ENCODE assay signal across 17 cellular contexts in genomic region chr7:125057974-125058373, GRCh38.
"Had no signal": no experiment of that assay in that cellular context is flagged by ENCODE, and none has a peak within 500 bp of the region (broad histone marks: within the 10 kb centered on the region; RNA-seq: fewer than 3 reads in every experiment).

No MANE protein-coding gene starts in this region.

- H3K9me3 ChIP-seq: esophagus muscularis mucosa, left ventricle myocardium inferior, right atrium auricular region, thyroid gland had no signal

- H3K36me3 ChIP-seq: esophagus muscularis mucosa, left ventricle myocardium inferior, right atrium auricular region, thyroid gland had no signal

- H3K27ac ChIP-seq: coronary artery, esophagus muscularis mucosa, left ventricle myocardium inferior, right atrium auricular region, skin epidermis, thyroid gland had no signal

- H3K4me1 ChIP-seq: esophagus muscularis mucosa, right atrium auricular region, thyroid gland had no signal

- H3K4me3 ChIP-seq: coronary artery, esophagus muscularis mucosa, left ventricle myocardium inferior, right atrium auricular region, skin epidermis, thyroid gland had no signal

- H3K27me3 ChIP-seq: right atrium auricular region, thyroid gland had no signal

- DNase-seq: activated CD4-positive, alpha-beta T cell treated with anti-CD3 and anti-CD28 coated beads, Interleukin-2, amount 10 ng/mL, durations not matched to agents 24 days and 14 days; activated CD4-positive, CD25-positive, alpha-beta regulatory T cell; activated CD8-positive, alpha-beta memory T cell treated with anti-CD3 and anti-CD28 coated beads for 24 hours; activated naive CD8-positive, alpha-beta T cell treated with anti-CD3 and anti-CD28 coated beads for 36 hours; amygdala; hypothalamus; kidney; left ventricle myocardium inferior; mesenchymal stem cell; stimulated activated CD4-positive, alpha-beta T cell treated with anti-CD3 and anti-CD28 coated beads, Interleukin-15, amount 100 ng/mL, for 24 hours; stimulated activated CD4-positive, alpha-beta T cell treated with anti-CD3 and anti-CD28 coated beads, Interleukin-4, amount 100 ng/mL, for 1 hour; stimulated activated naive B cell treated with anti-CD40 and anti-IgM and Interleukin-4, amounts not matched to agents 10 μg/mL and 1 μg/mL and 100 μg/mL, for 72 hours; thyroid gland had no signal

- ATAC-seq: stimulated activated naive B cell treated with anti-CD40 and anti-IgM and Interleukin-4, amounts not matched to agents 10 μg/mL and 1 μg/mL and 100 μg/mL, for 72 hours had no signal
